12 cellular contexts compared by ENCODE assay signal in genomic region chr20:31515775-31516107, GRCh38. TPM values are rescaled to one million over a fixed set of nuclear protein-coding genes. Genes with fewer than 3 reads are reported as not detected.
DNase-seq lines count a peak whose midpoint lies in the region; ATAC-seq, FAIRE-seq and TF ChIP-seq lines count a peak whose summit lies in the region.
"Had no signal": no experiment of that assay in that cellular context is flagged by ENCODE, and none has a peak within 500 bp of the region (broad histone marks: within the 10 kb centered on the region; RNA-seq: fewer than 3 reads in every experiment).

No MANE protein-coding gene starts in this region.

- H3K9me3 ChIP-seq in breast epithelium, result no peaks in the 10 kb centered on the region
- H3K9me3 ChIP-seq in keratinocyte (ENCODE audit: control insufficient read depth, low read depth, low read length), result no peaks in the 10 kb centered on the region
- H3K9me3 ChIP-seq in upper lobe of left lung, result no peaks in the 10 kb centered on the region

- H3K4me1 Mint-ChIP-seq in MCF 10A (ENCODE audit: insufficient read depth, unreplicated experiment), result peaks cover 6% of the 10 kb centered on the region
- H3K4me1 Mint-ChIP-seq in effector memory CD8-positive, alpha-beta T cell (ENCODE audit: low read depth in 2 of 2), result peaks cover 15 to 16% of the 10 kb centered on the region in 2 donors

- H3K4me3 ChIP-seq in breast epithelium, result peak overlapping the region; percentile 79 to 98 (median 95)
- peak overlapping the region; percentile 88 to 96 (median 93) for H3K4me3 ChIP-seq in keratinocyte (ENCODE audit: control insufficient read depth in 2 of 3, extremely low read depth in 1 of 3, insufficient read depth in 2 of 3, low read depth in 1 of 3, low read length in 3 of 3)
- peak overlapping the region in 3 of 4 donors; percentile 78 to 89 (median 87) for H3K4me3 ChIP-seq in upper lobe of left lung

- TF ChIP-seq CTCF in breast epithelium (IDR thresholded peaks at IDR 0.05) (no peak), MCF 10A (IDR thresholded peaks at IDR 0.05; ENCODE audit: unreplicated experiment) (no peak), VCaP (conservative IDR thresholded peaks at IDR 0.05) (no peak), keratinocyte (optimal IDR thresholded peaks at IDR 0.05 in 1 of 3, IDR thresholded peaks at IDR 0.05 in 1 of 3, conservative IDR thresholded peaks at IDR 0.05 in 1 of 3; ENCODE audit: extremely low read depth in 1 of 3, insufficient read depth in 2 of 3, low read length in 3 of 3) (no peak), upper lobe of left lung (IDR thresholded peaks at IDR 0.05) (no peak)

- peaks cover 2% of the 10 kb centered on the region for H3K9me1 ChIP-seq in keratinocyte (ENCODE audit: control insufficient read depth, extremely low read depth, insufficient read depth, low read length)

- 59 to 73% methylated on average over 3 of the region's 3 CpGs for WGBS in upper lobe of left lung, 2 donors

- H3K27ac Mint-ChIP-seq in MCF 10A (ENCODE audit: low read depth, unreplicated experiment), result no peak overlapping the region
- H3K27ac Mint-ChIP-seq in effector memory CD8-positive, alpha-beta T cell, result no peak overlapping the region

- no TSS peak for BruUV-seq in MCF 10A (replicated peaks; lab: Mats Ljungman, UMichigan)

- CTCF ChIA-PET in MCF 10A (lab: Yijun Ruan, JAX), result interaction anchor here (0.7 to 2.7 kb wide), 9 partner anchors 13 to 977 kb away, joined by 3 to 12 read pairs (median 5); a partner anchor contains a TSS

- peak overlapping the region; percentile 93 for H3K4me2 ChIP-seq in keratinocyte (ENCODE audit: control insufficient read depth, extremely low read depth, insufficient read depth, low read depth, low read length)

- H3K4me1 ChIP-seq in breast epithelium, result peaks cover 0 to 25% of the 10 kb centered on the region in 2 donors
- peaks cover 23% of the 10 kb centered on the region for H3K4me1 ChIP-seq in keratinocyte (ENCODE audit: control insufficient read depth, extremely low read depth, insufficient read depth, low read length)
- H3K4me1 ChIP-seq in upper lobe of left lung, result peaks cover 27 to 59% (median 39%) of the 10 kb centered on the region in 4 donors

- H3K27me3 Mint-ChIP-seq in MCF 10A (ENCODE audit: insufficient read depth, unreplicated experiment), result no peaks in the 10 kb centered on the region
- H3K27me3 Mint-ChIP-seq in effector memory CD8-positive, alpha-beta T cell, result no peaks in the 10 kb centered on the region

- H2AFZ ChIP-seq in keratinocyte (ENCODE audit: control insufficient read depth, low read length), result no peak overlapping the region

- peaks cover 8% of the 10 kb centered on the region for H3K36me3 Mint-ChIP-seq in MCF 10A (ENCODE audit: insufficient read depth, unreplicated experiment)
- peaks cover 16% of the 10 kb centered on the region for H3K36me3 Mint-ChIP-seq in effector memory CD8-positive, alpha-beta T cell (ENCODE audit: insufficient read depth)

- H3K27ac ChIP-seq in breast epithelium (peak overlapping the region in 1 of 2 donors; percentile 82), VCaP (peak overlapping the region; percentile 88; the same call in 1 of the 2 replicates), keratinocyte (ENCODE audit: control insufficient read depth, insufficient read depth, low read length) (peak overlapping the region; percentile 90), upper lobe of left lung (peak overlapping the region in 3 of 4 donors; percentile 79 to 91 (median 86))

- dilution Hi-C loops in keratinocyte (cut with MboI; ENCODE audit: extremely low pct_ligation_motif_present, low sequenced_read_pairs), result no loop called here

- no peak for DNase-seq in breast epithelium (ENCODE audit: low spot score in 2 of 2)
- no peak for DNase-seq in MCF 10A (ENCODE audit: unreplicated experiment)
- no peak for DNase-seq in keratinocyte (ENCODE audit: low read depth, low spot score)
- peak in 1 of 2 donors; percentile 25 for DNase-seq in upper lobe of left lung
- no peak for DNase-seq in effector memory CD8-positive, alpha-beta T cell
- DNase-seq: DMS153, occipital lobe, OCI-M1 had no signal

- POLR2A ChIA-PET in MCF 10A (lab: Yijun Ruan, JAX), result interaction anchor here (0.5 to 1.1 kb wide), 5 partner anchors 12 to 89 kb away, joined by 3 to 9 read pairs (median 4); no protein-coding TSS in a partner anchor

- TF ChIP-seq POLR2A in breast epithelium (IDR thresholded peaks at IDR 0.05) (no peak), upper lobe of left lung (IDR thresholded peaks at IDR 0.05) (no peak)

- H3K4me3 Mint-ChIP-seq in MCF 10A (ENCODE audit: unreplicated experiment), result no peak overlapping the region
- H3K4me3 Mint-ChIP-seq in effector memory CD8-positive, alpha-beta T cell, result no peak overlapping the region

- H3K9ac ChIP-seq in keratinocyte (ENCODE audit: control insufficient read depth, extremely low read depth, insufficient read depth, low read length), result peak overlapping the region; percentile 92

- no peaks in the 10 kb centered on the region for H3K27me3 ChIP-seq in breast epithelium
- no peaks in the 10 kb centered on the region for H3K27me3 ChIP-seq in keratinocyte (ENCODE audit: control insufficient read depth, extremely low read depth, insufficient read depth, low read length)
- H3K27me3 ChIP-seq in upper lobe of left lung, result no peaks in the 10 kb centered on the region

- H3K79me2 ChIP-seq in keratinocyte (ENCODE audit: control insufficient read depth, insufficient read depth, low read length), result peaks cover 63% of the 10 kb centered on the region

- ATAC-seq in upper lobe of left lung (ENCODE audit: low FRiP score in 2 of 2), result no peak
- ATAC-seq in HG03097 (IDR thresholded peaks at IDR 0.05; ENCODE audit: low FRiP score, unreplicated experiment), result no peak
- ATAC-seq in HG03442 (IDR thresholded peaks at IDR 0.05; ENCODE audit: unreplicated experiment), result no peak
- ATAC-seq in effector memory CD8-positive, alpha-beta T cell (replicated peaks), result no peak

- intact Hi-C loops in breast epithelium (cut with DNase I; ENCODE audit: low total_unique reads), result no loop called here
- intact Hi-C loops in MCF 10A (cut with micrococcal nuclease), result loop anchor here (2.0 kb wide), 2 partner anchors 45 to 97 kb away; no protein-coding TSS in a partner anchor

- H3K9me3 Mint-ChIP-seq in MCF 10A (ENCODE audit: unreplicated experiment), result no peaks in the 10 kb centered on the region
- H3K9me3 Mint-ChIP-seq in effector memory CD8-positive, alpha-beta T cell, result no peaks in the 10 kb centered on the region

- TF ChIP-seq EP300 in upper lobe of left lung (IDR thresholded peaks at IDR 0.05), result no peak

- no peak for FAIRE-seq in keratinocyte (lab: Jason Lieb, UNC)

- no peaks in the 10 kb centered on the region for H3K36me3 ChIP-seq in breast epithelium
- H3K36me3 ChIP-seq in keratinocyte (ENCODE audit: control insufficient read depth in 2 of 2, extremely low read depth in 1 of 2, insufficient read depth in 2 of 2, low read length in 2 of 2), result peaks cover 9 to 23% of the 10 kb centered on the region in 2 experiments
- peaks cover 0 to 13% (median 4%) of the 10 kb centered on the region in 4 donors for H3K36me3 ChIP-seq in upper lobe of left lung

- peaks cover 6% of the 10 kb centered on the region for H4K20me1 ChIP-seq in keratinocyte (ENCODE audit: control insufficient read depth, extremely low read depth, insufficient read depth, low read length)

RNA-seq across cellular contexts. Expression of gene HM13, which starts 1.5 kb away (rescaled TPM):
- total RNA-seq in breast epithelium (10 to 100 TPM; 44.2 to 73.7 (median 53.1) TPM), MCF 10A (2022) (276 and 338 TPM in 2 replicates), upper lobe of left lung (100 to 1,000 TPM in 2 of 6 donors, 10 to 100 TPM in 4; 58.7 to 186 (median 81.6) TPM)
- 127 to 175 TPM (median 151 TPM) in 3 replicates for polyA plus RNA-seq in keratinocyte
- polyA plus RNA-seq in keratinocyte (2011; ENCODE audit: low read depth), result 34.0 TPM
- 104 and 122 TPM in 2 replicates for polyA plus RNA-seq in keratinocyte (2011; cell fraction: cytosol; rRNA removed)
- polyA plus RNA-seq in keratinocyte (2011; cell fraction: nucleus; rRNA removed), result 200 and 213 TPM in 2 replicates
- 96.2 and 142 TPM in 2 replicates for polyA plus RNA-seq in keratinocyte (2012; ENCODE audit: low replicate concordance)
- polyA minus RNA-seq in keratinocyte, result 97.9 to 155 TPM (median 134 TPM) in 3 replicates
- 158 TPM for polyA minus RNA-seq in keratinocyte (2011; cell fraction: cytosol; rRNA and poly(A)+ RNA removed)
- polyA minus RNA-seq in keratinocyte (2011; cell fraction: nucleus; rRNA and poly(A)+ RNA removed), result 124 and 148 TPM in 2 replicates

RNA-seq across cellular contexts. Expression of gene REM1, which starts 40.7 kb away (rescaled TPM):
- total RNA-seq in breast epithelium, result 1 to 10 TPM; 3.2 to 3.9 (median 3.4) TPM
- not detected in 2 replicates for total RNA-seq in MCF 10A (2022)
- not detected in 3 replicates for polyA plus RNA-seq in keratinocyte
- polyA plus RNA-seq in keratinocyte (2011; ENCODE audit: low read depth), result not detected
- not detected in 2 replicates for polyA plus RNA-seq in keratinocyte (2011; cell fraction: cytosol; rRNA removed)
- 0.11 TPM in 1 of 2 replicates, not detected in the other for polyA plus RNA-seq in keratinocyte (2011; cell fraction: nucleus; rRNA removed)
- polyA plus RNA-seq in keratinocyte (2012; ENCODE audit: low replicate concordance), result not detected in 2 replicates
- polyA minus RNA-seq in keratinocyte, result not detected in 3 replicates
- polyA minus RNA-seq in keratinocyte (2011; cell fraction: cytosol; rRNA and poly(A)+ RNA removed), result not detected
- not detected in 2 replicates for polyA minus RNA-seq in keratinocyte (2011; cell fraction: nucleus; rRNA and poly(A)+ RNA removed)
- 1 to 10 TPM in 5 of 6 donors, under 1 TPM in 1; 0.30 to 9.5 (median 2.2) TPM for total RNA-seq in upper lobe of left lung
- total RNA-seq: occipital lobe had no signal

RNA-seq across cellular contexts. Expression of gene DEFB124, which starts 40.8 kb away (rescaled TPM):
- total RNA-seq in breast epithelium (not detected), MCF 10A (2022) (not detected in 2 replicates), upper lobe of left lung (not detected)
- not detected in 3 replicates for polyA plus RNA-seq in keratinocyte
- not detected for polyA plus RNA-seq in keratinocyte (2011; ENCODE audit: low read depth)
- not detected in 2 replicates for polyA plus RNA-seq in keratinocyte (2011; cell fraction: cytosol; rRNA removed)
- not detected in 2 replicates for polyA plus RNA-seq in keratinocyte (2011; cell fraction: nucleus; rRNA removed)
- polyA plus RNA-seq in keratinocyte (2012; ENCODE audit: low replicate concordance), result not detected in 2 replicates
- not detected in 3 replicates for polyA minus RNA-seq in keratinocyte
- not detected for polyA minus RNA-seq in keratinocyte (2011; cell fraction: cytosol; rRNA and poly(A)+ RNA removed)
- polyA minus RNA-seq in keratinocyte (2011; cell fraction: nucleus; rRNA and poly(A)+ RNA removed), result not detected in 2 replicates
- total RNA-seq: occipital lobe had no signal
- polyA plus RNA-seq: aorta had no signal
